Comparison of ENCODE assay signal across 8 cellular contexts in the genomic region with DNA sequence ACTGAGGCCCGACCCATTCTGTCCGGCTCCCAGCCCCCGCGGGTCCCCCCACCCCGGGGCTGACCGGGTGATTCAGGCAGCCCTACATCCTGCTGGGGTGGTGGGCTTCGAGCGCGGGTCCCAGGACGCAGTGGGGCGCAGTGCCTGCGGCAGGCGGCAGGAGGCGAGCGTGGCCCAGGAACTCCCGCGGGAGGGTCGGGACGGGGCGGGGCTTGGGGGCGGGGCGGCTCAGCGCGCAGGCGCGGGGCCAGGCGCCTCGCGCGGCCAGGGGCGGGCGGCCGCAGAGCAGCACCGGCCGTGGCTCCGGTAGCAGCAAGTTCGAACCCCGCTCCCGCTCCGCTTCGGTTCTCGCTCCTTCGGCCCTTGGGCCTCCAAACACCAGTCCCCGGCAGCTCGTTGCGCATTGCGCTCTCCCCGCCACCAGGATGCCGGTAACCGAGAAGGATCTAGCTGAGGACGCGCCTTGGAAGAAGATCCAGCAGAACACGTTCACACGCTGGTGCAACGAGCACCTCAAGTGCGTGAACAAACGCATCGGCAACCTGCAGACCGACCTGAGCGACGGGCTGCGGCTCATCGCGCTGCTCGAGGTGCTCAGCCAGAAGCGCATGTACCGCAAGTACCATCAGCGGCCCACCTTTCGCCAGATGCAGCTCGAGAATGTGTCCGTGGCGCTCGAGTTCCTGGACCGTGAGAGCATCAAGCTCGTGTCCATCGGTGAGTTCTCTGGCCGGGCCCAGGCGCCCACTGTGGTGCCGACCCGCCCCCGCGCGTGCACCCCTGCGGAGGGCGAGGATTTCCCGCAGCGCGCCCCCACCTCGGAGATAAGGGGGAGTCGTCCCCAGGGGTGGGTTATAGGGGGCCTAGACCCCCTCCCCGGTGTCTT. TPM values are rescaled to one million over a fixed set of nuclear protein-coding genes. Genes with fewer than 3 reads are reported as not detected.
A peak's percentile ranks its signal among the peaks of the same experiment; 100 is the strongest.
DNase-seq lines count a peak whose midpoint lies in the region; ATAC-seq, FAIRE-seq and TF ChIP-seq lines count a peak whose summit lies in the region.

A gene with protein sequence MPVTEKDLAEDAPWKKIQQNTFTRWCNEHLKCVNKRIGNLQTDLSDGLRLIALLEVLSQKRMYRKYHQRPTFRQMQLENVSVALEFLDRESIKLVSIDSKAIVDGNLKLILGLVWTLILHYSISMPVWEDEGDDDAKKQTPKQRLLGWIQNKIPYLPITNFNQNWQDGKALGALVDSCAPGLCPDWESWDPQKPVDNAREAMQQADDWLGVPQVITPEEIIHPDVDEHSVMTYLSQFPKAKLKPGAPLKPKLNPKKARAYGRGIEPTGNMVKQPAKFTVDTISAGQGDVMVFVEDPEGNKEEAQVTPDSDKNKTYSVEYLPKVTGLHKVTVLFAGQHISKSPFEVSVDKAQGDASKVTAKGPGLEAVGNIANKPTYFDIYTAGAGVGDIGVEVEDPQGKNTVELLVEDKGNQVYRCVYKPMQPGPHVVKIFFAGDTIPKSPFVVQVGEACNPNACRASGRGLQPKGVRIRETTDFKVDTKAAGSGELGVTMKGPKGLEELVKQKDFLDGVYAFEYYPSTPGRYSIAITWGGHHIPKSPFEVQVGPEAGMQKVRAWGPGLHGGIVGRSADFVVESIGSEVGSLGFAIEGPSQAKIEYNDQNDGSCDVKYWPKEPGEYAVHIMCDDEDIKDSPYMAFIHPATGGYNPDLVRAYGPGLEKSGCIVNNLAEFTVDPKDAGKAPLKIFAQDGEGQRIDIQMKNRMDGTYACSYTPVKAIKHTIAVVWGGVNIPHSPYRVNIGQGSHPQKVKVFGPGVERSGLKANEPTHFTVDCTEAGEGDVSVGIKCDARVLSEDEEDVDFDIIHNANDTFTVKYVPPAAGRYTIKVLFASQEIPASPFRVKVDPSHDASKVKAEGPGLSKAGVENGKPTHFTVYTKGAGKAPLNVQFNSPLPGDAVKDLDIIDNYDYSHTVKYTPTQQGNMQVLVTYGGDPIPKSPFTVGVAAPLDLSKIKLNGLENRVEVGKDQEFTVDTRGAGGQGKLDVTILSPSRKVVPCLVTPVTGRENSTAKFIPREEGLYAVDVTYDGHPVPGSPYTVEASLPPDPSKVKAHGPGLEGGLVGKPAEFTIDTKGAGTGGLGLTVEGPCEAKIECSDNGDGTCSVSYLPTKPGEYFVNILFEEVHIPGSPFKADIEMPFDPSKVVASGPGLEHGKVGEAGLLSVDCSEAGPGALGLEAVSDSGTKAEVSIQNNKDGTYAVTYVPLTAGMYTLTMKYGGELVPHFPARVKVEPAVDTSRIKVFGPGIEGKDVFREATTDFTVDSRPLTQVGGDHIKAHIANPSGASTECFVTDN (N-terminal part only) (plus strand): TSS at position 283 of the 886 bp plus-strand sequence. CDS start 143 bp downstream, at position 426.

- no peaks in the 10 kb centered on the region for H3K27me3 Mint-ChIP-seq in IgD-negative memory B cell
- no peaks in the 10 kb centered on the region for H3K27me3 Mint-ChIP-seq in T-helper 1 cell treated with Interleukin-12 subunit alpha and Interleukin-12 subunit beta and Interleukin-4 antibody, amounts not matched to agents 30 μg/mL and 1 μg/mL, for 36 hours (ENCODE audit: low read depth)

- no peaks in the 10 kb centered on the region for H3K27me3 ChIP-seq in left ventricle myocardium inferior (ENCODE audit: low read depth)

- H3K27ac Mint-ChIP-seq in IgD-negative memory B cell: peak within 1 kb of the TSS; percentile 71 to 92 (median 92)
- H3K27ac Mint-ChIP-seq in T-helper 1 cell treated with Interleukin-12 subunit alpha and Interleukin-12 subunit beta and Interleukin-4 antibody, amounts not matched to agents 30 μg/mL and 1 μg/mL, for 36 hours: peak within 1 kb of the TSS; percentile 80

- H3K9me3 Mint-ChIP-seq in IgD-negative memory B cell: no peaks in the 10 kb centered on the region
- H3K9me3 Mint-ChIP-seq in T-helper 1 cell treated with Interleukin-12 subunit alpha and Interleukin-12 subunit beta and Interleukin-4 antibody, amounts not matched to agents 30 μg/mL and 1 μg/mL, for 36 hours: no peaks in the 10 kb centered on the region

- DNase-seq in COR-L47 (lab: John Stamatoyannopoulos, UW) (peak; percentile 54), amniotic epithelial cell (ENCODE audit: low read depth) (peak; percentile 50), left ventricle myocardium inferior (peak; percentile 62), pulmonary artery endothelial cell (ENCODE audit: low read depth, low spot score) (no peak), urothelium cell line (ENCODE audit: low spot score) (peak; percentile 96)

- peak within 1 kb of the TSS; percentile 97 for H3K4me3 ChIP-seq in left ventricle myocardium inferior

- intact Hi-C loops in left ventricle myocardium inferior (cut with micrococcal nuclease): no loop called here

- peaks cover 55% of the 10 kb centered on the region for H3K4me1 ChIP-seq in left ventricle myocardium inferior

- peak; percentile 80 for TF ChIP-seq CTCF in left ventricle myocardium inferior (IDR thresholded peaks at IDR 0.05; ENCODE audit: borderline replicate concordance)

- FAIRE-seq in urothelium cell line (lab: Jason Lieb, UNC): no peak

- no peaks in the 10 kb centered on the region for H3K36me3 ChIP-seq in left ventricle myocardium inferior

- H3K4me3 Mint-ChIP-seq in IgD-negative memory B cell: peak within 1 kb of the TSS; percentile 95 to 97 (median 96)
- H3K4me3 Mint-ChIP-seq in T-helper 1 cell treated with Interleukin-12 subunit alpha and Interleukin-12 subunit beta and Interleukin-4 antibody, amounts not matched to agents 30 μg/mL and 1 μg/mL, for 36 hours: peak within 1 kb of the TSS; percentile 82

- peaks cover 17 to 24% (median 18%) of the 10 kb centered on the region in 3 donors for H3K4me1 Mint-ChIP-seq in IgD-negative memory B cell
- peaks cover 32% of the 10 kb centered on the region for H3K4me1 Mint-ChIP-seq in T-helper 1 cell treated with Interleukin-12 subunit alpha and Interleukin-12 subunit beta and Interleukin-4 antibody, amounts not matched to agents 30 μg/mL and 1 μg/mL, for 36 hours (ENCODE audit: low read depth)

- peak within 1 kb of the TSS; percentile 86 for H3K27ac ChIP-seq in left ventricle myocardium inferior (replicated peaks)

- H3K9me3 ChIP-seq in left ventricle myocardium inferior (replicated peaks): no peaks in the 10 kb centered on the region

- peak; percentile 73 for ATAC-seq in GM21360 (IDR thresholded peaks at IDR 0.05; ENCODE audit: unreplicated experiment)

- peaks cover 5% of the 10 kb centered on the region for H3K36me3 Mint-ChIP-seq in IgD-negative memory B cell
- no peaks in the 10 kb centered on the region for H3K36me3 Mint-ChIP-seq in T-helper 1 cell treated with Interleukin-12 subunit alpha and Interleukin-12 subunit beta and Interleukin-4 antibody, amounts not matched to agents 30 μg/mL and 1 μg/mL, for 36 hours (ENCODE audit: low read depth)

RNA-seq across cellular contexts. Expression of the gene that starts here (rescaled TPM):
- polyA plus RNA-seq in IgD-negative memory B cell: 19.7 TPM
- total RNA-seq in left ventricle myocardium inferior (34.8 TPM), pulmonary artery endothelial cell (835 and 1,024 TPM in 2 replicates)

Comparison
In these comparisons a context has a peak if more than half of its experiments do, and no peak if none do; other contexts are left out.
1. RNA of the gene that starts here (total RNA-seq): 835 to 1,024 TPM in pulmonary artery endothelial cell; 34.8 TPM in left ventricle myocardium inferior (single experiment); every median in the first group is over 10 times any median in the second.